In genomic region chr10:70496341-70497119, GRCh38 we compare ENCODE assay signal across 16 cellular contexts. TPM values are rescaled to one million over a fixed set of nuclear protein-coding genes. Genes with fewer than 3 reads are reported as not detected.
DNase-seq lines count a peak whose midpoint lies in the region; ATAC-seq and TF ChIP-seq lines count a peak whose summit lies in the region.
"Had no signal": no experiment of that assay in that cellular context is flagged by ENCODE, and none has a peak within 500 bp of the region (broad histone marks: within the 10 kb centered on the region; RNA-seq: fewer than 3 reads in every experiment).

No MANE protein-coding gene starts in this region.

- H3K27ac Mint-ChIP-seq in GM23338 (peak overlapping the region; percentile 58; the same call in 1 of the 2 replicates), endodermal cell (peak overlapping the region; percentile 66)

- H3K4me1 ChIP-seq in GM23338 (ENCODE audit: insufficient read depth) (peaks cover 25% of the 10 kb centered on the region), OCI-LY1 (ENCODE audit: insufficient read depth, low read length, severe bottlenecking) (peaks cover 100% of the 10 kb centered on the region), endodermal cell (ENCODE audit: control insufficient read depth, insufficient read depth, low read length) (peaks cover 5% of the 10 kb centered on the region), foreskin keratinocyte (no peaks in the 10 kb centered on the region)

- H3K9ac ChIP-seq in OCI-LY1 (ENCODE audit: low read length) (peak overlapping the region; percentile 42; the same call in 1 of the 2 replicates), endodermal cell (ENCODE audit: extremely low read depth, low read length, poor library complexity, severe bottlenecking) (no peak overlapping the region)

- no peaks in the 10 kb centered on the region for H3K27me3 ChIP-seq in GM23338 (ENCODE audit: insufficient read depth)
- no peaks in the 10 kb centered on the region for H3K27me3 ChIP-seq in OCI-LY1 (ENCODE audit: insufficient read depth, low read length)
- H3K27me3 ChIP-seq in endodermal cell (ENCODE audit: control insufficient read depth, insufficient read depth, low read length, poor library complexity, severe bottlenecking), result no peaks in the 10 kb centered on the region
- peaks cover 58% of the 10 kb centered on the region for H3K27me3 ChIP-seq in foreskin keratinocyte

- H3K27ac ChIP-seq in GM23338 (ENCODE audit: low read depth), result no peak overlapping the region
- H3K27ac ChIP-seq in OCI-LY1 (ENCODE audit: low read depth, low read length, poor library complexity, severe bottlenecking), result peak overlapping the region; percentile 100
- no peak overlapping the region for H3K27ac ChIP-seq in endodermal cell (ENCODE audit: low read depth, low read length)
- peak overlapping the region; percentile 67 for H3K27ac ChIP-seq in substantia nigra (ENCODE audit: low read depth, low read length, poor library complexity, severe bottlenecking)
- H3K27ac ChIP-seq in foreskin keratinocyte, result no peak overlapping the region

- H3K9me2 ChIP-seq in GM23338 (ENCODE audit: insufficient read depth) (no peaks in the 10 kb centered on the region), OCI-LY1 (ENCODE audit: low read depth, low read length) (no peaks in the 10 kb centered on the region)

- H3F3A ChIP-seq in GM23338 (replicated peaks; ENCODE audit: low read depth), result peaks cover 11% of the 10 kb centered on the region; the same call in 1 of the 2 replicates
- peaks cover 11% of the 10 kb centered on the region; the same call in 1 of the 2 replicates for H3F3A ChIP-seq in OCI-LY1 (ENCODE audit: insufficient read depth, low read length)

- H3K9me3 ChIP-seq in OCI-LY1 (ENCODE audit: low read length) (no peaks in the 10 kb centered on the region), endodermal cell (ENCODE audit: control insufficient read depth, low read length) (no peaks in the 10 kb centered on the region)
- H3K9me3 ChIP-seq: HAP-1 had no signal

- H2AFZ ChIP-seq in GM23338 (no peak overlapping the region), OCI-LY1 (ENCODE audit: low read length) (no peak overlapping the region)

- ATAC-seq in GM23338 (no peak), foreskin keratinocyte (no peak)
- ATAC-seq: Panc1 had no signal

- H3K4me3 Mint-ChIP-seq in GM23338 (no peak overlapping the region), endodermal cell (no peak overlapping the region)

- H3K4me2 ChIP-seq in GM23338 (no peak overlapping the region), OCI-LY1 (ENCODE audit: low read length) (peak overlapping the region; percentile 39)

- no peak overlapping the region for H3K4me3 ChIP-seq in GM23338
- peak overlapping the region; percentile 29 for H3K4me3 ChIP-seq in OCI-LY1 (ENCODE audit: low read depth, low read length, poor library complexity, severe bottlenecking)
- no peak overlapping the region for H3K4me3 ChIP-seq in endodermal cell (ENCODE audit: low read length)
- H3K4me3 ChIP-seq: HAP-1 had no signal

- H3K9me3 Mint-ChIP-seq in GM23338 (no peaks in the 10 kb centered on the region), endodermal cell (no peaks in the 10 kb centered on the region)

- H4K20me1 ChIP-seq in GM23338 (replicated peaks; ENCODE audit: insufficient read depth), result peaks cover 7% of the 10 kb centered on the region; the same call in 1 of the 2 replicates
- no peaks in the 10 kb centered on the region for H4K20me1 ChIP-seq in OCI-LY1 (ENCODE audit: insufficient read depth, low read length)

- H3K4me1 Mint-ChIP-seq in GM23338, result peaks cover 60% of the 10 kb centered on the region
- peaks cover 35% of the 10 kb centered on the region for H3K4me1 Mint-ChIP-seq in endodermal cell

- peaks cover 16% of the 10 kb centered on the region for H3K27me3 Mint-ChIP-seq in GM23338 (ENCODE audit: insufficient read depth, low read depth, poor library complexity)
- H3K27me3 Mint-ChIP-seq in endodermal cell (ENCODE audit: insufficient read depth), result no peaks in the 10 kb centered on the region

- H3K79me2 ChIP-seq in GM23338 (replicated peaks; ENCODE audit: insufficient read depth), result peaks cover 77% of the 10 kb centered on the region
- peaks cover 44% of the 10 kb centered on the region for H3K79me2 ChIP-seq in OCI-LY1 (ENCODE audit: insufficient read depth, low read length)

- H3K36me3 ChIP-seq in GM23338 (ENCODE audit: insufficient read depth) (no peaks in the 10 kb centered on the region), OCI-LY1 (ENCODE audit: insufficient read depth, low read length) (peaks cover 27% of the 10 kb centered on the region; the same call in 1 of the 2 replicates), endodermal cell (ENCODE audit: control insufficient read depth, insufficient read depth, low read length) (no peaks in the 10 kb centered on the region)
- H3K36me3 ChIP-seq: HAP-1 had no signal

- no peak for TF ChIP-seq CTCF in GM23338 (conservative IDR thresholded peaks at IDR 0.05; ENCODE audit: low read depth in 2 of 2)
- no peak for TF ChIP-seq CTCF in OCI-LY1 (IDR thresholded peaks at IDR 0.05; ENCODE audit: low read length)
- TF ChIP-seq CTCF in endodermal cell (conservative IDR thresholded peaks at IDR 0.05), result no peak
- no peak for TF ChIP-seq CTCF in foreskin keratinocyte (conservative IDR thresholded peaks at IDR 0.05)

- H3K36me3 Mint-ChIP-seq in GM23338 (ENCODE audit: low read depth) (peaks cover 2% of the 10 kb centered on the region; the same call in 1 of the 3 replicates), endodermal cell (ENCODE audit: low read depth) (peaks cover 5% of the 10 kb centered on the region)

- WGBS in endodermal cell (ENCODE audit: insufficient coverage in 1 of 2, insufficient read length in 1 of 2), 2 experiments, result 93 to 95% methylated on average over 7 to 13 of the region's 13 CpGs

- DNase-seq in GM23338 (ENCODE audit: low spot score), result no peak
- DNase-seq in endodermal cell, result no peak
- DNase-seq in substantia nigra (lab: John Stamatoyannopoulos, UW), result no peak
- DNase-seq in foreskin keratinocyte, result no peak
- no peak for DNase-seq in DMS153 (lab: John Stamatoyannopoulos, UW)
- no peak for DNase-seq in NCI-H2107 treated with DMSO at 0.1 percent for 48 hours (lab: John Stamatoyannopoulos, UW; ENCODE audit: unreplicated experiment)
- DNase-seq: COR-L47, NCI-H1436, NCI-H2029 treated with DMSO at 0.1 percent for 48 hours, NCI-H510A, NCI-H82 had no signal

TF ChIP-seq in GM23338, 12 proteins besides CTCF, POLR2A, EP300 and RAD21 (continues in another document):
- TF ChIP-seq POLR2AphosphoS5 (IDR thresholded peaks at IDR 0.05; ENCODE audit: low read depth), result no peak
- TF ChIP-seq EZH2phosphoT487 (IDR thresholded peaks at IDR 0.05; ENCODE audit: unreplicated experiment), result no peak
- no peak for TF ChIP-seq JUNB (IDR thresholded peaks at IDR 0.05; ENCODE audit: unreplicated experiment)
- TF ChIP-seq ETS1 (IDR thresholded peaks at IDR 0.05), result no peak
- TF ChIP-seq, protein P1, sequence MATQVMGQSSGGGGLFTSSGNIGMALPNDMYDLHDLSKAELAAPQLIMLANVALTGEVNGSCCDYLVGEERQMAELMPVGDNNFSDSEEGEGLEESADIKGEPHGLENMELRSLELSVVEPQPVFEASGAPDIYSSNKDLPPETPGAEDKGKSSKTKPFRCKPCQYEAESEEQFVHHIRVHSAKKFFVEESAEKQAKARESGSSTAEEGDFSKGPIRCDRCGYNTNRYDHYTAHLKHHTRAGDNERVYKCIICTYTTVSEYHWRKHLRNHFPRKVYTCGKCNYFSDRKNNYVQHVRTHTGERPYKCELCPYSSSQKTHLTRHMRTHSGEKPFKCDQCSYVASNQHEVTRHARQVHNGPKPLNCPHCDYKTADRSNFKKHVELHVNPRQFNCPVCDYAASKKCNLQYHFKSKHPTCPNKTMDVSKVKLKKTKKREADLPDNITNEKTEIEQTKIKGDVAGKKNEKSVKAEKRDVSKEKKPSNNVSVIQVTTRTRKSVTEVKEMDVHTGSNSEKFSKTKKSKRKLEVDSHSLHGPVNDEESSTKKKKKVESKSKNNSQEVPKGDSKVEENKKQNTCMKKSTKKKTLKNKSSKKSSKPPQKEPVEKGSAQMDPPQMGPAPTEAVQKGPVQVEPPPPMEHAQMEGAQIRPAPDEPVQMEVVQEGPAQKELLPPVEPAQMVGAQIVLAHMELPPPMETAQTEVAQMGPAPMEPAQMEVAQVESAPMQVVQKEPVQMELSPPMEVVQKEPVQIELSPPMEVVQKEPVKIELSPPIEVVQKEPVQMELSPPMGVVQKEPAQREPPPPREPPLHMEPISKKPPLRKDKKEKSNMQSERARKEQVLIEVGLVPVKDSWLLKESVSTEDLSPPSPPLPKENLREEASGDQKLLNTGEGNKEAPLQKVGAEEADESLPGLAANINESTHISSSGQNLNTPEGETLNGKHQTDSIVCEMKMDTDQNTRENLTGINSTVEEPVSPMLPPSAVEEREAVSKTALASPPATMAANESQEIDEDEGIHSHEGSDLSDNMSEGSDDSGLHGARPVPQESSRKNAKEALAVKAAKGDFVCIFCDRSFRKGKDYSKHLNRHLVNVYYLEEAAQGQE (IDR thresholded peaks at IDR 0.05; ENCODE audit: unreplicated experiment), result no peak
- TF ChIP-seq ZNF331 (CRISPR knock-in tag; IDR thresholded peaks at IDR 0.05; ENCODE audit: low read depth), result no peak

RNA-seq across cellular contexts. Expression of gene PALD1, which starts 18.0 kb away (rescaled TPM):
- total RNA-seq in GM23338 (2014; rRNA removed; shearing (Covaris generic)), result 48.7 and 58.2 TPM in 2 replicates
- polyA plus RNA-seq in GM23338 (2016; fragmentation: Nextera tagmentation; extraction: Ambion mirVana), result 11.1 and 11.9 TPM in 2 replicates
- total RNA-seq in endodermal cell, result 10 to 100 TPM; 17.3 to 19.7 TPM
- 12.0 TPM for polyA plus RNA-seq in endodermal cell (2013, experiment 1 of 2)
- polyA plus RNA-seq in endodermal cell (2013, experiment 2 of 2), result 11.6 TPM
- total RNA-seq in foreskin keratinocyte, result 0.04 and 0.07 TPM in 2 replicates
- 0.03 TPM in 1 of 2 replicates, not detected in the other for polyA plus RNA-seq in foreskin keratinocyte

RNA-seq across cellular contexts. Expression of gene NODAL, which starts 55.0 kb away (rescaled TPM):
- total RNA-seq in GM23338 (2014; rRNA removed; shearing (Covaris generic)), result 28.4 and 29.9 TPM in 2 replicates
- polyA plus RNA-seq in GM23338 (2016; fragmentation: Nextera tagmentation; extraction: Ambion mirVana) (11.2 and 12.0 TPM in 2 replicates), foreskin keratinocyte (0.12 and 0.29 TPM in 2 replicates)
- total RNA-seq in endodermal cell (10 to 100 TPM; 18.2 to 71.0 TPM), foreskin keratinocyte (0.14 TPM in 2 replicates)
- polyA plus RNA-seq in endodermal cell (2013, experiment 1 of 2), result 36.1 TPM
- 39.2 TPM for polyA plus RNA-seq in endodermal cell (2013, experiment 2 of 2)
- total RNA-seq: A673, SK-MEL-5 had no signal

Comparison
In these comparisons a context has a peak if more than half of its experiments do, and no peak if none do; other contexts are left out.
1. H3K27ac ChIP-seq: peak in OCI-LY1 (single experiment) and substantia nigra (single experiment); none in GM23338 (single experiment), endodermal cell (single experiment) and foreskin keratinocyte (single experiment).
2. RNA of gene PALD1, which starts 18.0 kb away (total RNA-seq): 48.7 to 58.2 TPM in GM23338 and 17.3 to 19.7 TPM in endodermal cell; 0.04 to 0.07 TPM in foreskin keratinocyte; every median in the first group is over 10 times any median in the second.
3. RNA of gene NODAL, which starts 55.0 kb away (total RNA-seq): 18.2 to 71.0 TPM in endodermal cell and 28.4 to 29.9 TPM in GM23338; 0.14 TPM in foreskin keratinocyte; every median in the first group is over 10 times any median in the second.